8 cellular contexts compared by ENCODE assay signal in the genomic region with DNA sequence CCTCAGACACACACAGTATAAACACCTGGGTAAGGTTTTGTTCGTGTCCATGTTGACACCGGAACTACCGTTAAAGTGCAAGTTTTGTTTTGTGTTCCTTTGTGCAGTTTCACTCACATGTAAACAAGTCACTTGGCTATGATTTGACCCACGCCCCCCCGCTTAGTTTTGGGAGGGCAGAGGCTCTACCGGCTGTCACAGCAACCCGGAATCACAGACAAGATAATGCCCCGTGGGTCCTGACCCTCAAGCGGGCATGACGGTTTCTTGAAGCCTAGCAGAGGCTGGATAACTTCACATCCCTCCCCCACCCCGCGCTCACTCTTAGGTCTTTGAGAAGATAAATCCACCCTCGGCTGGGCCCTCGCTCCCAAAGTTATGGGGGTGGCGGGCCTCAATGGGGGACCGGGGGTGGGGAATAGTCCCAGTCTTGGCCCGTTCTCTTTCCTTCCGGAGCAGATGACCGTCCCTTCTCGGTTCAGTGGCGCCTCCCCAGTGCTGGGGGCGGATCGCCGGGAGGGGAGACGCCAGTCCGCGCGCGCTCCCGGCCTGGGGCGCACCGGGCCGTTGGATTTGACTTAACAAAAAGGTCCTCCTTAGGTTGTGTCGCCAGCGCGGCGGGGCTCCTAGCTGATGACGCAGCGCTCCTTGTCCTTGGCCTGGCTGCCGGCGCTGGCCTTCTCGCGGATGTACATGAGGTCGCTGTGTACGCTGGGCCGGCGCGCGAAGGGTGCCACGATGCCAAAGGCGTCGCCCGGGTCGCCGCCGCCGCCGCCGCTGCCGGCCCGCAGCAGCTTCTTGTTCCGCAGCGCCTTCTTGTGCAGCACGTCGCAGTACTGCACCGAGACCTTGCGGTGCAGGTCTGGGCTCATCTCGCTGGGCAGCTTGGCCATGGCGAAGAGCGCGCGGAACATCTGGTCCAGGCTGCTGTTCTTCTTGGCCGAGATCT. TPM values are rescaled to one million over a fixed set of nuclear protein-coding genes. Genes with fewer than 3 reads are reported as not detected.
DNase-seq lines count a peak whose midpoint lies in the region; TF ChIP-seq lines count a peak whose summit lies in the region.

No MANE protein-coding gene starts in this region.

- peak overlapping the region; percentile 100; the same call in 1 of the 2 replicates for H3K4me2 ChIP-seq in MM.1S (ENCODE audit: low read depth, low read length)

- no peak overlapping the region for H2AFZ ChIP-seq in MM.1S (ENCODE audit: low read length)

- H3K27me3 Mint-ChIP-seq in brain: peaks cover 11% of the 10 kb centered on the region

- H3K27me3 ChIP-seq in MM.1S (replicated peaks; ENCODE audit: insufficient read depth, low read length) (peaks cover 6% of the 10 kb centered on the region), iPS-20b (ENCODE audit: insufficient read depth, low read length) (peaks cover 29% of the 10 kb centered on the region)

- H3K36me3 Mint-ChIP-seq in brain: peaks cover 18% of the 10 kb centered on the region

- peaks cover 12% of the 10 kb centered on the region; the same call in 1 of the 2 replicates for H3K4me1 ChIP-seq in MM.1S (ENCODE audit: low read length)
- H3K4me1 ChIP-seq in iPS-20b (ENCODE audit: insufficient read depth, low read length): peaks cover 13% of the 10 kb centered on the region

- no peaks in the 10 kb centered on the region for H4K20me1 ChIP-seq in MM.1S (ENCODE audit: insufficient read depth, low read length)

- H3K9me3 ChIP-seq in MM.1S (replicated peaks; ENCODE audit: insufficient read depth, low read length) (no peaks in the 10 kb centered on the region), iPS-20b (ENCODE audit: insufficient read depth, low read depth, low read length) (no peaks in the 10 kb centered on the region)

- no peaks in the 10 kb centered on the region for H3K79me2 ChIP-seq in MM.1S (ENCODE audit: low read length)

- peak overlapping the region; percentile 65 to 96 (median 87) for H3K27ac Mint-ChIP-seq in brain

- H3K4me3 Mint-ChIP-seq in brain: peak overlapping the region; percentile 87 to 96 (median 90)

- peaks cover 14% of the 10 kb centered on the region; the same call in 1 of the 2 replicates for H3F3A ChIP-seq in MM.1S (ENCODE audit: insufficient read depth, low read length)

- H3K4me3 ChIP-seq in MM.1S (ENCODE audit: low read length): peak overlapping the region; percentile 17; the same call in 1 of the 2 replicates
- peak overlapping the region; percentile 77 for H3K4me3 ChIP-seq in iPS-20b (ENCODE audit: low read length)
- peak overlapping the region; percentile 44 to 66 (median 48) for H3K4me3 ChIP-seq in skin epidermis

- DNase-seq in AG20443 (ENCODE audit: low spot score) (peak; percentile 49), MM.1S (peak; percentile 35), Kasumi-1 (lab: John Stamatoyannopoulos, UW) (no peak), T1000 (lab: John Stamatoyannopoulos, UW) (no peak), NK-92 (lab: John Stamatoyannopoulos, UW; ENCODE audit: unreplicated experiment) (no peak)

- peaks cover 37% of the 10 kb centered on the region for H3K4me1 Mint-ChIP-seq in brain

- no peaks in the 10 kb centered on the region for H3K9me2 ChIP-seq in MM.1S (replicated peaks; ENCODE audit: insufficient read depth, low read length)

- H3K9ac ChIP-seq in MM.1S (ENCODE audit: low read length) (no peak overlapping the region), iPS-20b (ENCODE audit: low read depth, low read length) (peak overlapping the region; percentile 41; the same call in 1 of the 2 replicates)

- H3K27ac ChIP-seq in MM.1S (ENCODE audit: low read length): no peak overlapping the region
- no peak overlapping the region for H3K27ac ChIP-seq in iPS-20b (ENCODE audit: low read length)
- H3K27ac ChIP-seq in skin epidermis: peak overlapping the region in 19 of 21 experiments; percentile 6 to 91 (median 81)

- H3K9me3 Mint-ChIP-seq in brain: peaks cover 0 to 2% (median 0%) of the 10 kb centered on the region in 5 experiments

- H3K36me3 ChIP-seq in MM.1S (replicated peaks; ENCODE audit: insufficient read depth, low read length): no peaks in the 10 kb centered on the region
- H3K36me3 ChIP-seq in iPS-20b (ENCODE audit: insufficient read depth, low read depth, low read length): peaks cover 26% of the 10 kb centered on the region

- TF ChIP-seq CTCF in MM.1S (IDR thresholded peaks at IDR 0.05; ENCODE audit: low read length) (no peak), brain (conservative IDR thresholded peaks at IDR 0.05) (no peak)

RNA-seq across cellular contexts. Expression of gene RASD1, which starts 1.4 kb away (rescaled TPM):
- 79.5 TPM for polyA plus RNA-seq in brain (ENCODE audit: insufficient read depth, low read depth, low replicate concordance)

RNA-seq across cellular contexts. Expression of gene MED9, which starts 18.0 kb away (rescaled TPM):
- polyA plus RNA-seq in brain (ENCODE audit: insufficient read depth, low read depth, low replicate concordance): 32.0 TPM

Comparison
In these comparisons a context has a peak if more than half of its experiments do, and no peak if none do; other contexts are left out.
1. DNase-seq: peak in AG20443 (single experiment) and MM.1S (single experiment); none in Kasumi-1 (0 of 2), T1000 (single experiment) and NK-92 (single experiment).
2. H3K27ac ChIP-seq: peak in skin epidermis (19 of 21); none in MM.1S (single experiment) and iPS-20b (single experiment).
3. H3K4me3 ChIP-seq: peak in every context shown above with its lines; median percentile 77 in iPS-20b; 48 in skin epidermis; 17 in MM.1S.